Comparison of ENCODE assay signal across 19 cellular contexts in genomic region chr4:130478406-130478805, GRCh38.
A peak's percentile ranks its signal among the peaks of the same experiment; 100 is the strongest.
DNase-seq lines count a peak whose midpoint lies in the region; FAIRE-seq and TF ChIP-seq lines count a peak whose summit lies in the region.
"Had no signal": no experiment of that assay in that cellular context is flagged by ENCODE, and none has a peak within 500 bp of the region (broad histone marks: within the 10 kb centered on the region; RNA-seq: fewer than 3 reads in every experiment).

No MANE protein-coding gene starts in this region.

- no peak overlapping the region for H3K27ac ChIP-seq in dorsolateral prefrontal cortex
- H3K27ac ChIP-seq: C4-2B, prostate gland, vagina had no signal

- H3K4me3 Mint-ChIP-seq in CD14-positive monocyte = no peak overlapping the region
- H3K4me3 Mint-ChIP-seq: activated CD4-positive, alpha-beta T cell treated with anti-CD3 and anti-CD28 coated beads, Interleukin-2, amount 10 ng/mL, durations not matched to agents 24 days and 14 days; brain had no signal

- H3K27me3 ChIP-seq in BJ (ENCODE audit: control insufficient read depth, insufficient read depth, low read length) (no peaks in the 10 kb centered on the region), dorsolateral prefrontal cortex (no peaks in the 10 kb centered on the region)
- H3K27me3 ChIP-seq: vagina had no signal

- intact Hi-C loops in dorsolateral prefrontal cortex (cut with DNase I) (no loop called here), CD14-positive monocyte (cut with micrococcal nuclease) (no loop called here)

- CTCF ChIA-PET in BJ (lab: Yijun Ruan, JAX) = no interaction called here

- no peak for TF ChIP-seq CTCF in BJ (IDR thresholded peaks at IDR 0.05; ENCODE audit: insufficient read depth, low read depth, low read length)
- TF ChIP-seq CTCF in epithelial cell of proximal tubule (conservative IDR thresholded peaks at IDR 0.05; ENCODE audit: low read depth, low read length) = no peak
- no peak for TF ChIP-seq CTCF in dorsolateral prefrontal cortex (IDR thresholded peaks at IDR 0.05 in 54 of 56, conservative IDR thresholded peaks at IDR 0.05 in 2 of 56; ENCODE audit: low read depth in 1 of 56, partially characterized antibody in 56 of 56)
- TF ChIP-seq CTCF in CD14-positive monocyte (IDR thresholded peaks at IDR 0.05) = no peak
- TF ChIP-seq CTCF in D721Med (IDR thresholded peaks at IDR 0.05; ENCODE audit: insufficient read depth, missing control alignments) = no peak

- no peaks in the 10 kb centered on the region for H3K4me1 Mint-ChIP-seq in CD14-positive monocyte
- H3K4me1 Mint-ChIP-seq: activated CD4-positive, alpha-beta T cell treated with anti-CD3 and anti-CD28 coated beads, Interleukin-2, amount 10 ng/mL, durations not matched to agents 24 days and 14 days; brain had no signal

- FAIRE-seq in D721Med (lab: Jason Lieb, UNC) = no peak

- no peaks in the 10 kb centered on the region for H3K36me3 Mint-ChIP-seq in CD14-positive monocyte
- H3K36me3 Mint-ChIP-seq: brain had no signal

- H3K9me3 Mint-ChIP-seq in CD14-positive monocyte = peaks cover 0 to 6% (median 2%) of the 10 kb centered on the region in 7 donors
- H3K9me3 Mint-ChIP-seq: activated CD4-positive, alpha-beta T cell treated with anti-CD3 and anti-CD28 coated beads, Interleukin-2, amount 10 ng/mL, durations not matched to agents 24 days and 14 days had no signal

- H3K36me3 ChIP-seq in BJ (ENCODE audit: control insufficient read depth, insufficient read depth, low read length) = no peaks in the 10 kb centered on the region
- H3K36me3 ChIP-seq: prostate gland, vagina had no signal

- POLR2A ChIA-PET in BJ (lab: Charles Lee) = no interaction called here

- no peak overlapping the region for H3K4me3 ChIP-seq in BJ (ENCODE audit: low read depth, low read length)
- H3K4me3 ChIP-seq in epithelial cell of proximal tubule (ENCODE audit: low read depth, low read length) = no peak overlapping the region
- no peak overlapping the region for H3K4me3 ChIP-seq in dorsolateral prefrontal cortex
- H3K4me3 ChIP-seq: mucosa of descending colon, prostate gland, vagina had no signal

- peaks cover 0 to 2% (median 2%) of the 10 kb centered on the region in 3 donors for H3K27me3 Mint-ChIP-seq in CD14-positive monocyte (ENCODE audit: low read depth in 3 of 3)
- H3K27me3 Mint-ChIP-seq: activated CD4-positive, alpha-beta T cell treated with anti-CD3 and anti-CD28 coated beads, Interleukin-2, amount 10 ng/mL, durations not matched to agents 24 days and 14 days; brain had no signal

- peak overlapping the region in 1 of 7 donors; percentile 20 for H3K27ac Mint-ChIP-seq in CD14-positive monocyte
- H3K27ac Mint-ChIP-seq: activated CD4-positive, alpha-beta T cell treated with anti-CD3 and anti-CD28 coated beads, Interleukin-2, amount 10 ng/mL, durations not matched to agents 24 days and 14 days; brain had no signal

- DNase-seq in BJ (ENCODE audit: low read depth) = peak; percentile 11
- DNase-seq in LHCN-M2 (ENCODE audit: low read depth) = peak; percentile 30
- peak; percentile 78 for DNase-seq in epithelial cell of proximal tubule (ENCODE audit: low read depth)
- DNase-seq in myocyte (ENCODE audit: low read depth) = peak; percentile 55
- DNase-seq in NCI-H2171 (lab: John Stamatoyannopoulos, UW) = no peak
- DNase-seq in dorsolateral prefrontal cortex = no peak
- no peak for DNase-seq in CD14-positive monocyte (ENCODE audit: low spot score)
- DNase-seq in D721Med (ENCODE audit: insufficient read length, low spot score) = no peak
- DNase-seq: activated CD4-positive, alpha-beta T cell treated with anti-CD3 and anti-CD28 coated beads, Interleukin-2, amount 10 ng/mL, durations not matched to agents 24 days and 14 days; GDM1; mucosa of descending colon; NCI-H1092; NCI-H226; OCI-M1; T-helper 2 cell had no signal

Comparison
In these comparisons a context has a peak if more than half of its experiments do, and no peak if none do; other contexts are left out.
1. DNase-seq: peak in BJ (single experiment), LHCN-M2 (single experiment), epithelial cell of proximal tubule (single experiment) and myocyte (single experiment); none in NCI-H2171 (single experiment), dorsolateral prefrontal cortex (0 of 10), CD14-positive monocyte (single experiment) and D721Med (single experiment).